1 cellular context compared by ENCODE assay signal in genomic region chr19:8611391-8611883, GRCh38.
TF ChIP-seq lines count a peak whose summit lies in the region.

No MANE protein-coding gene starts in this region.

TF ChIP-seq in HCT116, 20 proteins besides CTCF, POLR2A, EP300 and RAD21 (continued from another document):
- TF ChIP-seq CBX3 (IDR thresholded peaks at IDR 0.05; ENCODE audit: low read depth) (no peak), ZFX (IDR thresholded peaks at IDR 0.05) (no peak), ZNF274 (IDR thresholded peaks at IDR 0.05; ENCODE audit: low read depth, low read length) (no peak), YY1 (IDR thresholded peaks at IDR 0.05; ENCODE audit: extremely low read depth, insufficient replicate concordance, low read depth, low read length) (no peak), MAX (IDR thresholded peaks at IDR 0.05) (no peak), CEBPB (IDR thresholded peaks at IDR 0.05; ENCODE audit: low read depth) (no peak), ATF3 (IDR thresholded peaks at IDR 0.05) (no peak)
